12 cellular contexts compared by ENCODE assay signal in the genomic region with DNA sequence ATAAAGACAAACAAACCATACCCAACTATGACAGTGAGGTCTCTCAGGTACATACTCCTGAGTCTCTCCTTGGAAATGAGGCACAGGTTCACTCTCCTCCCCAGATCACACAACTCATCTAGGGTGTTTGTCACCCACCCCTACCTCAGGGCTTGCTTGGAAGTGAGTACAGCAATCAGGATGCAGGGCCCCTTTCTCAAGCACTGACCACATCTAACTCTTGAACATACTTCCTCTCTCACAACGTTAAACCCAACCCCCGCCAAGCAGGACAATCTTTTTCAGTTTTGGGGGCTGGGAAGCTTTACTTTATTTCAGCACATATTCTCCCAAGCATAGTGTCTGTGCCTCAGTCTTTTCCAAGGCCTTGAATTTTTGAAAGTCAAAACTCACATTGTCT. TPM values are rescaled to one million over a fixed set of nuclear protein-coding genes. Genes with fewer than 3 reads are reported as not detected.
DNase-seq lines count a peak whose midpoint lies in the region; ATAC-seq and TF ChIP-seq lines count a peak whose summit lies in the region.
"Had no signal": no experiment of that assay in that cellular context is flagged by ENCODE, and none has a peak within 500 bp of the region (broad histone marks: within the 10 kb centered on the region; RNA-seq: fewer than 3 reads in every experiment).

No MANE protein-coding gene starts in this region.

- H3K27me3 ChIP-seq in BE2C (no peaks in the 10 kb centered on the region; the same call in 1 of the 2 replicates), lower lobe of right lung (ENCODE audit: low read depth) (no peaks in the 10 kb centered on the region), A673 (replicated peaks; ENCODE audit: insufficient read depth, low read depth, low read length, poor library complexity) (no peaks in the 10 kb centered on the region)
- H3K27me3 ChIP-seq: gastroesophageal sphincter had no signal

- DNase-seq in BE2C = no peak
- peak; percentile 53 for DNase-seq in SIG-M5 (lab: John Stamatoyannopoulos, UW)
- no peak for DNase-seq in lower lobe of right lung
- DNase-seq in DMS79 treated with DMSO at 0.1 percent for 48 hours (lab: John Stamatoyannopoulos, UW) = no peak
- DNase-seq in NCI-H510A treated with DMSO at 0.1 percent for 48 hours (lab: John Stamatoyannopoulos, UW) = no peak
- no peak for DNase-seq in A673 (ENCODE audit: low spot score)
- DNase-seq: activated B cell treated with CpG ODN at 0.5 μM for 24 hours, NCI-H2029 had no signal

- intact Hi-C loops in lower lobe of right lung (cut with DNase I) (no loop called here), A673 (cut with micrococcal nuclease; ENCODE audit: unreplicated experiment) (no loop called here)

- CTCF ChIA-PET in A673 (lab: Charles Lee) = no interaction called here

- POLR2A ChIA-PET in A673 (lab: Charles Lee; ENCODE audit: low non-redundant PET) = no interaction called here

- H3K4me3 ChIP-seq in BE2C (ENCODE audit: low read depth, low read length) (no peak overlapping the region), lower lobe of right lung (no peak overlapping the region), A673 (ENCODE audit: low read depth, low read length, poor library complexity, severe bottlenecking) (no peak overlapping the region)
- H3K4me3 ChIP-seq: gastroesophageal sphincter had no signal

- no TSS peak for BruUV-seq in A673 (replicated peaks; lab: Mats Ljungman, UMichigan)

- ATAC-seq in GM18868 (IDR thresholded peaks at IDR 0.05; ENCODE audit: unreplicated experiment) (peak; percentile 22), lower lobe of right lung (peak; percentile 45 to 58), HG03432 (IDR thresholded peaks at IDR 0.05; ENCODE audit: unreplicated experiment) (no peak)
- ATAC-seq: gastroesophageal sphincter had no signal

- H3K4me1 ChIP-seq in BE2C (no peaks in the 10 kb centered on the region), lower lobe of right lung (no peaks in the 10 kb centered on the region), A673 (ENCODE audit: insufficient read depth, low read length, poor library complexity, severe bottlenecking) (no peaks in the 10 kb centered on the region)
- H3K4me1 ChIP-seq: gastroesophageal sphincter had no signal

- no peaks in the 10 kb centered on the region for H3K9me3 ChIP-seq in BE2C
- no peaks in the 10 kb centered on the region for H3K9me3 ChIP-seq in lower lobe of right lung
- H3K9me3 ChIP-seq in A673 (ENCODE audit: low read depth, low read length, poor library complexity, severe bottlenecking) = no peaks in the 10 kb centered on the region
- H3K9me3 ChIP-seq: gastroesophageal sphincter had no signal

- H3K36me3 ChIP-seq in BE2C (no peaks in the 10 kb centered on the region), lower lobe of right lung (no peaks in the 10 kb centered on the region), A673 (ENCODE audit: insufficient read depth, low read length, poor library complexity, severe bottlenecking) (no peaks in the 10 kb centered on the region)
- H3K36me3 ChIP-seq: gastroesophageal sphincter had no signal

- TF ChIP-seq CTCF in BE2C (IDR thresholded peaks at IDR 0.05; ENCODE audit: low read depth, low read length) = 0 out of 2 replicates have a peak, but pooled peaks have one; percentile 2
- no peak for TF ChIP-seq CTCF in lower lobe of right lung (IDR thresholded peaks at IDR 0.05)
- TF ChIP-seq CTCF in A673 (conservative IDR thresholded peaks at IDR 0.05; ENCODE audit: low read depth, low read length) = no peak

- H3K27ac ChIP-seq in lower lobe of right lung (peak overlapping the region; percentile 50), A673 (ENCODE audit: low read depth, low read length, poor library complexity, severe bottlenecking) (no peak overlapping the region)
- H3K27ac ChIP-seq: C4-2B, gastroesophageal sphincter had no signal

RNA-seq across cellular contexts. Expression of gene GPR65, which starts 2.5 kb away (rescaled TPM):
- not detected for polyA plus RNA-seq in BE2C (2012; ENCODE audit: insufficient read depth, insufficient read length, low read depth)
- 13.4 TPM for total RNA-seq in lower lobe of right lung
- total RNA-seq in A673 (2021) = not detected in 2 replicates

RNA-seq across cellular contexts. Expression of gene GALC, which starts 9.4 kb away (rescaled TPM):
- 14.7 TPM for polyA plus RNA-seq in BE2C (2012; ENCODE audit: insufficient read depth, insufficient read length, low read depth)
- total RNA-seq in lower lobe of right lung = 59.4 TPM
- 9.5 and 11.5 TPM in 2 replicates for total RNA-seq in A673 (2021)

Comparison
In these comparisons a context has a peak if more than half of its experiments do, and no peak if none do; other contexts are left out.
1. RNA of gene GPR65, which starts 2.5 kb away (total RNA-seq): 13.4 TPM in lower lobe of right lung (single experiment); not detected in A673; every median in the first group is over 10 times any median in the second.